15 cellular contexts compared by ENCODE assay signal in genomic region chr20:47276251-47276650, GRCh38.
DNase-seq lines count a peak whose midpoint lies in the region; ATAC-seq and TF ChIP-seq lines count a peak whose summit lies in the region.
"Had no signal": no experiment of that assay in that cellular context is flagged by ENCODE, and none has a peak within 500 bp of the region (broad histone marks: within the 10 kb centered on the region; RNA-seq: fewer than 3 reads in every experiment).

No MANE protein-coding gene starts in this region.

- H3K27me3 ChIP-seq in heart left ventricle (no peaks in the 10 kb centered on the region), adipocyte (replicated peaks; ENCODE audit: control insufficient read depth, insufficient read depth, low read length) (no peaks in the 10 kb centered on the region), tibial nerve (no peaks in the 10 kb centered on the region), aorta (ENCODE audit: control insufficient read depth in 1 of 2, insufficient read depth in 2 of 2, low read length in 1 of 2) (no peaks in the 10 kb centered on the region)
- no peaks in the 10 kb centered on the region for H3K27me3 ChIP-seq in naive thymus-derived CD4-positive, alpha-beta T cell (ENCODE audit: control insufficient read depth in 2 of 2, insufficient read depth in 2 of 2, low read length in 2 of 2)
- H3K27me3 ChIP-seq: cardiac muscle cell had no signal

- WGBS in heart left ventricle, 4 donors = 91 to 96% (median 95%) methylated on average over 18 to 20 of the region's 20 CpGs
- 94 to 96% methylated on average over 20 of the region's 20 CpGs for WGBS in tibial nerve, 2 donors
- 95 to 96% methylated on average over 20 of the region's 20 CpGs for WGBS in aorta, 2 donors

- DNase-seq in heart left ventricle (peak in 1 of 5 donors; percentile 51), left ventricle myocardium superior (no peak), adipocyte (ENCODE audit: low read depth) (no peak), tibial nerve (ENCODE audit: low spot score in 2 of 2) (no peak), NCI-H1436 (lab: John Stamatoyannopoulos, UW) (no peak), NCI-H2107 treated with DMSO at 0.1 percent for 48 hours (lab: John Stamatoyannopoulos, UW; ENCODE audit: unreplicated experiment) (no peak), aorta (no peak)
- DNase-seq in naive thymus-derived CD4-positive, alpha-beta T cell = no peak
- DNase-seq: DMS79 treated with DMSO at 0.1 percent for 48 hours, midbrain, NCI-H446 treated with DMSO at 0.1 percent for 48 hours, SHP77 had no signal

- H3K4me1 ChIP-seq in heart left ventricle (peaks cover 13 to 54% (median 41%) of the 10 kb centered on the region in 12 donors), adipocyte (ENCODE audit: control insufficient read depth, insufficient read depth, low read length) (peaks cover 62% of the 10 kb centered on the region), tibial nerve (peaks cover 5 to 57% (median 40%) of the 10 kb centered on the region in 4 donors), aorta (ENCODE audit: control insufficient read depth in 1 of 2, insufficient read depth in 2 of 2, low read length in 2 of 2) (peaks cover 2 to 8% of the 10 kb centered on the region in 2 donors)
- H3K4me1 ChIP-seq in naive thymus-derived CD4-positive, alpha-beta T cell (ENCODE audit: control insufficient read depth in 2 of 2, insufficient read depth in 2 of 2, low read length in 2 of 2) = peaks cover 0 to 2% of the 10 kb centered on the region in 2 donors

- peak overlapping the region; percentile 88 for H3K9ac ChIP-seq in adipocyte (ENCODE audit: low read length)

- H3K27me3 Mint-ChIP-seq in naive thymus-derived CD4-positive, alpha-beta T cell = no peaks in the 10 kb centered on the region

- H3K36me3 ChIP-seq in heart left ventricle (peaks cover 0 to 73% (median 33%) of the 10 kb centered on the region in 9 donors), adipocyte (ENCODE audit: control insufficient read depth, insufficient read depth, low read length, severe bottlenecking) (peaks cover 47% of the 10 kb centered on the region), tibial nerve (peaks cover 0 to 59% (median 2%) of the 10 kb centered on the region in 3 donors), aorta (ENCODE audit: control insufficient read depth in 1 of 2, insufficient read depth in 2 of 2, low read length in 1 of 2) (no peaks in the 10 kb centered on the region)
- H3K36me3 ChIP-seq in naive thymus-derived CD4-positive, alpha-beta T cell (ENCODE audit: control insufficient read depth in 2 of 3, insufficient read depth in 3 of 3, low read length in 3 of 3) = peaks cover 0 to 65% (median 9%) of the 10 kb centered on the region in 3 experiments

- intact Hi-C loops in heart left ventricle (cut with DNase I) (loop anchor here in 8 of 10 donors (2.0 to 10.0 kb wide), 9 partner anchors 19 to 521 kb away; partner anchors contain the start of gene NCOA3 (in 2 of the 8)), left ventricle myocardium superior (cut with micrococcal nuclease) (no loop called here), aorta (cut with DNase I) (loop anchor here in 1 of 2 donors (10.0 kb wide), 1 partner anchor 369 kb away; no protein-coding TSS in a partner anchor)
- intact Hi-C loops in naive thymus-derived CD4-positive, alpha-beta T cell (cut with micrococcal nuclease) = no loop called here

- TF ChIP-seq EP300 in tibial nerve (IDR thresholded peaks at IDR 0.05) = no peak

- H3K9me3 ChIP-seq in heart left ventricle = no peaks in the 10 kb centered on the region
- H3K9me3 ChIP-seq in adipocyte (ENCODE audit: control insufficient read depth, low read length) = no peaks in the 10 kb centered on the region
- H3K9me3 ChIP-seq in naive thymus-derived CD4-positive, alpha-beta T cell (ENCODE audit: control insufficient read depth in 2 of 3, low read length in 3 of 3) = no peaks in the 10 kb centered on the region
- H3K9me3 ChIP-seq in tibial nerve = no peaks in the 10 kb centered on the region
- no peaks in the 10 kb centered on the region for H3K9me3 ChIP-seq in aorta (ENCODE audit: control insufficient read depth, low read length)

- TF ChIP-seq POLR2A in heart left ventricle (IDR thresholded peaks at IDR 0.05) (no peak), tibial nerve (IDR thresholded peaks at IDR 0.05) (no peak)

- CTCF ChIA-PET in naive thymus-derived CD4-positive, alpha-beta T cell (lab: Charles Lee) = interaction anchor here (2.3 to 7.2 kb wide), 2 partner anchors 107 to 347 kb away, joined by 6 to 305 read pairs; no protein-coding TSS in a partner anchor

- peak overlapping the region in 7 of 12 donors; percentile 30 to 88 (median 70) for H3K27ac ChIP-seq in heart left ventricle
- no peak overlapping the region for H3K27ac ChIP-seq in naive thymus-derived CD4-positive, alpha-beta T cell (ENCODE audit: low read depth, low read length)
- H3K27ac ChIP-seq in tibial nerve = peak overlapping the region; percentile 3 to 95 (median 61)
- H3K27ac ChIP-seq in aorta (ENCODE audit: low read depth in 1 of 2, low read length in 2 of 2) = peak overlapping the region in 1 of 2 donors; percentile 18

- peaks cover 0 to 33% (median 14%) of the 10 kb centered on the region in 5 donors for H3K36me3 Mint-ChIP-seq in naive thymus-derived CD4-positive, alpha-beta T cell

- H3K27ac Mint-ChIP-seq in naive thymus-derived CD4-positive, alpha-beta T cell = peak overlapping the region in 5 of 9 donors; percentile 35 to 94 (median 51)

- POLR2A ChIA-PET in naive thymus-derived CD4-positive, alpha-beta T cell (lab: Charles Lee) = no interaction called here

- ATAC-seq in heart left ventricle (no peak), left ventricle myocardium superior (no peak), aorta (ENCODE audit: low FRiP score) (no peak)
- ATAC-seq in naive thymus-derived CD4-positive, alpha-beta T cell = no peak
- ATAC-seq: esophagus mucosa, right cardiac atrium had no signal

- no peak overlapping the region for H3K4me3 Mint-ChIP-seq in naive thymus-derived CD4-positive, alpha-beta T cell

- no peak for TF ChIP-seq CTCF in heart left ventricle (IDR thresholded peaks at IDR 0.05)
- TF ChIP-seq CTCF in tibial nerve (IDR thresholded peaks at IDR 0.05) = no peak

- H3K4me3 ChIP-seq in heart left ventricle = no peak overlapping the region
- H3K4me3 ChIP-seq in adipocyte (ENCODE audit: low read length) = no peak overlapping the region
- no peak overlapping the region for H3K4me3 ChIP-seq in naive thymus-derived CD4-positive, alpha-beta T cell (ENCODE audit: low read length)
- no peak overlapping the region for H3K4me3 ChIP-seq in tibial nerve
- no peak overlapping the region for H3K4me3 ChIP-seq in aorta (ENCODE audit: low read length in 2 of 2)
- H3K4me3 ChIP-seq: cardiac muscle cell had no signal

- peaks cover 0 to 43% (median 13%) of the 10 kb centered on the region in 7 donors for H3K4me1 Mint-ChIP-seq in naive thymus-derived CD4-positive, alpha-beta T cell

- H3K9me3 Mint-ChIP-seq in naive thymus-derived CD4-positive, alpha-beta T cell = peaks cover 0 to 1% (median 0%) of the 10 kb centered on the region in 11 donors

Comparison
In these comparisons a context has a peak if more than half of its experiments do, and no peak if none do; other contexts are left out.
1. intact Hi-C loops: an anchor here in heart left ventricle (2.0 to 10.0 kb wide); none called in left ventricle myocardium superior and naive thymus-derived CD4-positive, alpha-beta T cell.